ENCODE assay signal across 20 cellular contexts in the genomic region with DNA sequence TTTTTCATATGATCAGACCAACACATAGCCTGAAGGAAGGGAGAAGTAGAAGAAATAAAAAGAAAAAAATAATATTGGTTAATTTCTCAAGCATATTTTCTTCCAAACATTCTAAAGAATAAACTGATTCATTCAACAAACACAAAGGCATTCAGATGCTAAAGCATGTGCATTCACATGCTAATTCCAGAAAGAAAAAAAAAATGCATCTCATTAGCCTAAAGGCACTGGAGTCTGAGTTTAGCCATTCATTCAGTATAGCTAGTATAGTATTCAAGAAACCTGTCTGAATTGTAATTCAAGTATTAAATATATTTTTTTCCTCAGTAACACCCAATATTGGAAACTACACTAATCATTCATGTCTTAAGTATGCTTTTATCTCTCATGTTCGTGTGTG.
"Had no signal": no experiment of that assay in that cellular context is flagged by ENCODE, and none has a peak within 500 bp of the region (broad histone marks: within the 10 kb centered on the region; RNA-seq: fewer than 3 reads in every experiment).

No MANE protein-coding gene starts in this region.

- H3K27me3 ChIP-seq: gastrocnemius medialis, left lung, right atrium auricular region, spleen had no signal

- DNase-seq: activated T-cell treated with anti-CD3 and anti-CD28 coated beads, Interleukin-2, amount 50 U/mL, for 1 hour; aorta; central memory CD4-positive, alpha-beta T cell; effector memory CD4-positive, alpha-beta T cell; gastrocnemius medialis; head of caudate nucleus; kidney glomerular epithelial cell; left lung; naive thymus-derived CD8-positive, alpha-beta T cell; spleen; stimulated activated CD4-positive, alpha-beta T cell treated with anti-CD3 and anti-CD28 coated beads, Interleukin-4, amount 100 ng/mL, for 1 hour; stimulated activated naive CD4-positive, alpha-beta T cell treated with Interleukin-2 at 50 U/mL for 16 hours had no signal

- H3K4me3 Mint-ChIP-seq: naive thymus-derived CD8-positive, alpha-beta T cell had no signal

- H3K36me3 Mint-ChIP-seq: activated naive CD4-positive, alpha-beta T cell treated with anti-CD3 and anti-CD28 coated beads, Interleukin-2, amount 50 U/mL, for 72 hours; mesothelial cell of epicardium; naive thymus-derived CD8-positive, alpha-beta T cell; type B pancreatic cell had no signal

- H3K4me3 ChIP-seq: gastrocnemius medialis, left lung, lung, prostate gland, right atrium auricular region, spleen, thoracic aorta had no signal

- H3K4me1 Mint-ChIP-seq: mesothelial cell of epicardium had no signal

- H3K9me3 ChIP-seq: gastrocnemius medialis, left lung, prostate gland, right atrium auricular region, spleen, thoracic aorta had no signal

- H3K4me1 ChIP-seq: gastrocnemius medialis, prostate gland had no signal

- ATAC-seq: activated naive CD4-positive, alpha-beta T cell treated with anti-CD3 and anti-CD28 coated beads, Interleukin-2, amount 50 U/mL, for 72 hours; esophagus mucosa; gastrocnemius medialis; left lung; naive thymus-derived CD8-positive, alpha-beta T cell had no signal

- H3K27ac ChIP-seq: gastrocnemius medialis, left lung, prostate gland, right atrium auricular region, spleen had no signal

- H3K9me3 Mint-ChIP-seq: activated naive CD4-positive, alpha-beta T cell treated with anti-CD3 and anti-CD28 coated beads, Interleukin-2, amount 50 U/mL, for 72 hours; mesothelial cell of epicardium; naive thymus-derived CD8-positive, alpha-beta T cell; type B pancreatic cell had no signal

- H3K27ac Mint-ChIP-seq: activated naive CD4-positive, alpha-beta T cell treated with anti-CD3 and anti-CD28 coated beads, Interleukin-2, amount 50 U/mL, for 72 hours; mesothelial cell of epicardium; naive thymus-derived CD8-positive, alpha-beta T cell; type B pancreatic cell had no signal

- H3K27me3 Mint-ChIP-seq: type B pancreatic cell had no signal

- H3K36me3 ChIP-seq: gastrocnemius medialis, left lung, prostate gland, right atrium auricular region, spleen, thoracic aorta had no signal
